ENCODE assay signal across 8 cellular contexts in genomic region chr19:50286443-50286842, GRCh38. TPM values are rescaled to one million over a fixed set of nuclear protein-coding genes. Genes with fewer than 3 reads are reported as not detected.
"Had no signal": no experiment of that assay in that cellular context is flagged by ENCODE, and none has a peak within 500 bp of the region (broad histone marks: within the 10 kb centered on the region; RNA-seq: fewer than 3 reads in every experiment).

No MANE protein-coding gene starts in this region.

- H3K4me3 ChIP-seq: K562 had no signal

- DNase-seq: IMR-90, KBM-7, KG1 had no signal

- ATAC-seq: HepG2, K562 had no signal

- H3K27ac ChIP-seq: HL-60 had no signal

RNA-seq across cellular contexts. Expression of gene KCNC3, which starts 42.7 kb away (rescaled TPM):
- total RNA-seq: HT1080, IMR-90 had no signal
- polyA plus RNA-seq: IgD-negative memory B cell had no signal
